In genomic region chr3:38511546-38511945, GRCh38 we compare ENCODE assay signal across 2 cellular contexts.
A peak's percentile ranks its signal among the peaks of the same experiment; 100 is the strongest.
TF ChIP-seq lines count a peak whose summit lies in the region.

No MANE protein-coding gene starts in this region.

TF ChIP-seq in A549, 52 proteins besides CTCF, POLR2A, EP300 and RAD21:
- TF ChIP-seq SMC3 (IDR thresholded peaks at IDR 0.05) (no peak), CHD2 (IDR thresholded peaks at IDR 0.05; ENCODE audit: low read length, partially characterized antibody) (no peak), EHF (CRISPR knock-in tag; IDR thresholded peaks at IDR 0.05) (no peak), ZC3H11A (IDR thresholded peaks at IDR 0.05) (no peak), HDAC2 (IDR thresholded peaks at IDR 0.05) (no peak), HOXB13 (CRISPR knock-in tag; IDR thresholded peaks at IDR 0.05; ENCODE audit: low read depth) (no peak), ZSCAN20 (CRISPR knock-in tag; IDR thresholded peaks at IDR 0.05) (no peak), ZFP36 (IDR thresholded peaks at IDR 0.05; ENCODE audit: borderline replicate concordance, partially characterized antibody) (no peak), HOXA7 (CRISPR knock-in tag; IDR thresholded peaks at IDR 0.05) (no peak), NFE2L2 (conservative IDR thresholded peaks at IDR 0.05; ENCODE audit: low read length) (no peak), MYC (IDR thresholded peaks at IDR 0.05; ENCODE audit: borderline replicate concordance, low read length) (no peak), USF2 (IDR thresholded peaks at IDR 0.05) (no peak), CEBPB (IDR thresholded peaks at IDR 0.05) (no peak), FOXS1 (CRISPR knock-in tag; IDR thresholded peaks at IDR 0.05) (no peak), NPAS2 (CRISPR knock-in tag; IDR thresholded peaks at IDR 0.05; ENCODE audit: borderline replicate concordance) (no peak)
- TF ChIP-seq, protein P1, sequence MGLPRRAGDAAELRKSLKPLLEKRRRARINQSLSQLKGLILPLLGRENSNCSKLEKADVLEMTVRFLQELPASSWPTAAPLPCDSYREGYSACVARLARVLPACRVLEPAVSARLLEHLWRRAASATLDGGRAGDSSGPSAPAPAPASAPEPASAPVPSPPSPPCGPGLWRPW (IDR thresholded peaks at IDR 0.05), result no peak
- TF ChIP-seq, protein P2, sequence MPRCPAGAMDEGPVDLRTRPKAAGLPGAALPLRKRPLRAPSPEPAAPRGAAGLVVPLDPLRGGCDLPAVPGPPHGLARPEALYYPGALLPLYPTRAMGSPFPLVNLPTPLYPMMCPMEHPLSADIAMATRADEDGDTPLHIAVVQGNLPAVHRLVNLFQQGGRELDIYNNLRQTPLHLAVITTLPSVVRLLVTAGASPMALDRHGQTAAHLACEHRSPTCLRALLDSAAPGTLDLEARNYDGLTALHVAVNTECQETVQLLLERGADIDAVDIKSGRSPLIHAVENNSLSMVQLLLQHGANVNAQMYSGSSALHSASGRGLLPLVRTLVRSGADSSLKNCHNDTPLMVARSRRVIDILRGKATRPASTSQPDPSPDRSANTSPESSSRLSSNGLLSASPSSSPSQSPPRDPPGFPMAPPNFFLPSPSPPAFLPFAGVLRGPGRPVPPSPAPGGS (IDR thresholded peaks at IDR 0.05), result no peak

TF ChIP-seq in K562, 482 proteins besides CTCF, POLR2A, EP300 and RAD21:
- TF ChIP-seq HMBOX1 (IDR thresholded peaks at IDR 0.05), result peak; percentile 74; the same call in 1 of the 2 replicates
- no peak for TF ChIP-seq CEBPG (CRISPR knock-in tag; IDR thresholded peaks at IDR 0.05)
- TF ChIP-seq CEBPG (tag; conservative IDR thresholded peaks at IDR 0.05 in 1 of 2, IDR thresholded peaks at IDR 0.05 in 1 of 2), result 0 out of 4 replicates have a peak, but pooled peaks of 1 of the 2 experiments have one; percentile 10
- TF ChIP-seq MEIS2 (IDR thresholded peaks at IDR 0.05; ENCODE audit: partially characterized antibody), result peak; percentile 74
- TF ChIP-seq, protein P3, sequence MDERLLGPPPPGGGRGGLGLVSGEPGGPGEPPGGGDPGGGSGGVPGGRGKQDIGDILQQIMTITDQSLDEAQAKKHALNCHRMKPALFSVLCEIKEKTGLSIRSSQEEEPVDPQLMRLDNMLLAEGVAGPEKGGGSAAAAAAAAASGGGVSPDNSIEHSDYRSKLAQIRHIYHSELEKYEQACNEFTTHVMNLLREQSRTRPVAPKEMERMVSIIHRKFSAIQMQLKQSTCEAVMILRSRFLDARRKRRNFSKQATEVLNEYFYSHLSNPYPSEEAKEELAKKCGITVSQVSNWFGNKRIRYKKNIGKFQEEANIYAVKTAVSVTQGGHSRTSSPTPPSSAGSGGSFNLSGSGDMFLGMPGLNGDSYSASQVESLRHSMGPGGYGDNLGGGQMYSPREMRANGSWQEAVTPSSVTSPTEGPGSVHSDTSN (CRISPR knock-in tag; IDR thresholded peaks at IDR 0.05; ENCODE audit: low read depth), result no peak
- TF ChIP-seq, protein P3 (tag; conservative IDR thresholded peaks at IDR 0.05; ENCODE audit: low read depth), result 0 out of 2 replicates have a peak, but pooled peaks have one; percentile 36
- no peak for TF ChIP-seq RCOR1 (IDR thresholded peaks at IDR 0.05; ENCODE audit: borderline replicate concordance in 1 of 2, low read depth in 2 of 2, low read length in 2 of 2)
- no peak for TF ChIP-seq NFE2L1 (tag; IDR thresholded peaks at IDR 0.05; ENCODE audit: borderline replicate concordance, low read depth)
